Comparison of ENCODE assay signal across 26 cellular contexts in genomic region chr1:55412060-55412459, GRCh38.
"Had no signal": no experiment of that assay in that cellular context is flagged by ENCODE, and none has a peak within 500 bp of the region (broad histone marks: within the 10 kb centered on the region; RNA-seq: fewer than 3 reads in every experiment).

No MANE protein-coding gene starts in this region.

- H3K4me3 ChIP-seq: stomach, suprapubic skin, testis, thoracic aorta, thyroid gland, tibial artery, tibial nerve, transverse colon, upper lobe of left lung, upper lobe of right lung, uterus, vagina had no signal

- H3K9me3 ChIP-seq: suprapubic skin, testis, thoracic aorta, thyroid gland, upper lobe of left lung, upper lobe of right lung, uterus, vagina had no signal

- ATAC-seq: stimulated activated effector memory CD8-positive, alpha-beta T cell treated with anti-CD3 and anti-CD28 coated beads, Interleukin-12 subunit alpha, Interleukin-12 subunit beta, amount 100 ng/mL, for 72 hours; stimulated activated memory B cell treated with anti-CD40 and anti-IgM and Interleukin-4, amounts not matched to agents 10 μg/mL and 1 μg/mL and 100 μg/mL, for 72 hours; stimulated activated naive B cell treated with anti-CD40 and anti-IgM and Interleukin-4, amounts not matched to agents 10 μg/mL and 1 μg/mL and 100 μg/mL, for 72 hours; stimulated activated naive CD8-positive, alpha-beta T cell treated with anti-CD3 and anti-CD28 coated beads, Interleukin-15, amount 100 ng/mL, for 72 hours; stimulated activated naive CD8-positive, alpha-beta T cell treated with anti-CD3 and anti-CD28 coated beads, Interleukin-15, Interleukin-2, amounts not matched to agents 100 U/mL and 50 U/mL, for 24 hours; upper lobe of right lung had no signal

- H3K4me1 ChIP-seq: stomach, suprapubic skin, testis, tibial artery, tibial nerve, transverse colon, upper lobe of left lung, upper lobe of right lung, uterus, vagina had no signal

- H3K36me3 ChIP-seq: stomach, suprapubic skin, thoracic aorta, thyroid gland, tibial artery, tibial nerve, transverse colon, upper lobe of left lung, upper lobe of right lung, uterus, vagina had no signal

- H3K27ac ChIP-seq: stomach, suprapubic skin, testis, thoracic aorta, thyroid gland, tibial artery, tibial nerve, transverse colon, upper lobe of left lung, upper lobe of right lung, uterus, vagina had no signal

- DNase-seq: stimulated activated CD4-positive, alpha-beta T cell treated with anti-CD3 and anti-CD28 coated beads, Interleukin-2, amount 100 ng/mL, for 48 hours; stimulated activated CD4-positive, alpha-beta T cell treated with anti-CD3 and anti-CD28 coated beads, Interleukin-4, amount 100 ng/mL, for 1 hour; stimulated activated CD4-positive, alpha-beta T cell treated with anti-CD3 and anti-CD28 coated beads, Interleukin-4, amount 100 ng/mL, for 24 hours; stimulated activated CD4-positive, alpha-beta T cell treated with anti-CD3 and anti-CD28 coated beads, Interleukin-4, amount 100 ng/mL, for 4 hours; stimulated activated CD8-positive, alpha-beta memory T cell treated with anti-CD3 and anti-CD28 coated beads, Interleukin-4, amount 100 ng/mL, for 48 hours; stimulated activated naive B cell treated with anti-CD40 and anti-IgM and Interleukin-4, amounts not matched to agents 10 μg/mL and 1 μg/mL and 100 μg/mL, for 72 hours; stimulated activated naive CD4-positive, alpha-beta T cell; stimulated activated naive CD4-positive, alpha-beta T cell treated with Interleukin-2 at 50 U/mL for 16 hours; stimulated activated naive CD8-positive, alpha-beta T cell treated with anti-CD3 and anti-CD28 coated beads, Interleukin-15, amount 100 ng/mL, for 72 hours; stimulated activated naive CD8-positive, alpha-beta T cell treated with anti-CD3 and anti-CD28 coated beads, Interleukin-15, Interleukin-2, amounts not matched to agents 100 U/mL and 50 U/mL, for 24 hours; stomach; substantia nigra; testis; thyroid gland; tibial artery; transverse colon; trophoblast cell; upper lobe of left lung; upper lobe of right lung; uterus had no signal
